Comparison of ENCODE assay signal across 8 cellular contexts in the genomic region with DNA sequence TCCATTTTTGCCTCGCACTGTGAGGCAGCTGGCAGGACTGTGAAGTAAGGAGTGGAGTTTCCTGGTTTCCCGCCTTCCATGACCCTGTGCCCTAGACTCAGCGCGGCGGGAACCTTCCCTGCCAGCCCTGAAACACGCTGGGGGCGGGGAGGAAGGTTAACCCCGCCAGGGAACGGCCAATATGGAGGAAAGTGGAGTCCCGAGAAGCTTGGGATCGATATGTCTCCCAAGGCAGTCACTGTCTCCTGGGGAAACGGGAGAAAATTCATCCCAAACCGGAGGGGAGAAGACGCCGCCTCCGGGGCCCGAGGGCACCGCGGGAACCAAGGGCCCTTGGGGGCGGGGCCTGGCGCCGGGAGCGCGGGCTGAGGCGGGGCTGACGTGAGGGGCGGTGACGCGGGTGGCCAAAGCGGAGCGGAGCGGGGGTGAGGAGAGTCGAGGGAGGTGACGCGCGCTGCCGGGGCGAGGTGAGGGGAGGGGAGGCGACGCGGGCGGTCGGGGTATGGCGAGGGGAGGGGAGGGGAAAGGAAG. TPM values are rescaled to one million over a fixed set of nuclear protein-coding genes. Genes with fewer than 3 reads are reported as not detected.
A peak's percentile ranks its signal among the peaks of the same experiment; 100 is the strongest.
DNase-seq lines count a peak whose midpoint lies in the region; ATAC-seq and TF ChIP-seq lines count a peak whose summit lies in the region.

A gene with protein sequence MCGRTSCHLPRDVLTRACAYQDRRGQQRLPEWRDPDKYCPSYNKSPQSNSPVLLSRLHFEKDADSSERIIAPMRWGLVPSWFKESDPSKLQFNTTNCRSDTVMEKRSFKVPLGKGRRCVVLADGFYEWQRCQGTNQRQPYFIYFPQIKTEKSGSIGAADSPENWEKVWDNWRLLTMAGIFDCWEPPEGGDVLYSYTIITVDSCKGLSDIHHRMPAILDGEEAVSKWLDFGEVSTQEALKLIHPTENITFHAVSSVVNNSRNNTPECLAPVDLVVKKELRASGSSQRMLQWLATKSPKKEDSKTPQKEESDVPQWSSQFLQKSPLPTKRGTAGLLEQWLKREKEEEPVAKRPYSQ (plus strand): TSS at position 432 of the 531 bp plus-strand sequence. CDS start 863 bp downstream, outside the sequence.

- TF ChIP-seq POLR2A in Peyer's patch (IDR thresholded peaks at IDR 0.05) = peak; percentile 63 to 84

- H3K36me3 ChIP-seq in Karpas-422 (ENCODE audit: insufficient read depth, low read length) (peaks cover 27% of the 10 kb centered on the region), Peyer's patch (peaks cover 0 to 41% (median 0%) of the 10 kb centered on the region in 3 donors), esophagus (ENCODE audit: control insufficient read depth in 2 of 2, insufficient read depth in 2 of 2, low read length in 1 of 2) (peaks cover 5 to 22% of the 10 kb centered on the region in 2 donors), mucosa of rectum (ENCODE audit: control insufficient read depth in 2 of 2, insufficient read depth in 2 of 2, low read length in 2 of 2) (peaks cover 39 to 43% of the 10 kb centered on the region in 2 donors)

- H3K9me3 ChIP-seq in Karpas-422 (ENCODE audit: low read length) = no peaks in the 10 kb centered on the region
- no peaks in the 10 kb centered on the region for H3K9me3 ChIP-seq in Peyer's patch
- H3K9me3 ChIP-seq in esophagus (ENCODE audit: control insufficient read depth in 2 of 2, insufficient read depth in 1 of 2, low read depth in 1 of 2, low read length in 1 of 2) = no peaks in the 10 kb centered on the region
- H3K9me3 ChIP-seq in mucosa of rectum (ENCODE audit: control insufficient read depth in 2 of 2, low read length in 2 of 2) = no peaks in the 10 kb centered on the region

- WGBS in esophagus, 2 donors = 0 to 1% methylated on average over 44 of the region's 44 CpGs

- peak in 3 of 6 experiments; percentile 17 to 31 (median 23) for TF ChIP-seq CTCF in Peyer's patch (IDR thresholded peaks at IDR 0.05)

- H3K27me3 ChIP-seq in Karpas-422 (ENCODE audit: low read length) (no peaks in the 10 kb centered on the region), Peyer's patch (no peaks in the 10 kb centered on the region), esophagus (ENCODE audit: control insufficient read depth in 1 of 2, insufficient read depth in 2 of 2, low read length in 2 of 2) (no peaks in the 10 kb centered on the region), mucosa of rectum (ENCODE audit: control insufficient read depth in 2 of 2, insufficient read depth in 2 of 2, low read length in 2 of 2) (no peaks in the 10 kb centered on the region)

- no peaks in the 10 kb centered on the region; the same call in 1 of the 2 replicates for H4K20me1 ChIP-seq in Karpas-422 (ENCODE audit: insufficient read depth, low read depth, low read length)

- peak within 1 kb of the TSS; percentile 100 for H3K27ac ChIP-seq in Karpas-422 (ENCODE audit: low read length)
- peak within 1 kb of the TSS; percentile 88 to 93 (median 92) for H3K27ac ChIP-seq in Peyer's patch
- H3K27ac ChIP-seq in esophagus (ENCODE audit: low read depth in 2 of 2, low read length in 1 of 2) = peak within 1 kb of the TSS; percentile 85 to 95
- H3K27ac ChIP-seq in mucosa of rectum (ENCODE audit: low read depth in 2 of 2, low read length in 2 of 2) = peak within 1 kb of the TSS; percentile 93 to 94

- H3K9me2 ChIP-seq in Karpas-422 (replicated peaks; ENCODE audit: insufficient read depth, low read length) = no peaks in the 10 kb centered on the region

- ATAC-seq in GM21717 (IDR thresholded peaks at IDR 0.05; ENCODE audit: unreplicated experiment) = peak; percentile 47

- peak within 1 kb of the TSS; percentile 98 for H3K4me3 ChIP-seq in Karpas-422 (ENCODE audit: low read length)
- peak within 1 kb of the TSS; percentile 76 to 95 (median 88) for H3K4me3 ChIP-seq in Peyer's patch
- H3K4me3 ChIP-seq in esophagus (ENCODE audit: low read depth in 1 of 2, low read length in 2 of 2) = peak within 1 kb of the TSS; percentile 86 to 87
- peak within 1 kb of the TSS; percentile 83 to 94 for H3K4me3 ChIP-seq in mucosa of rectum (ENCODE audit: low read length in 2 of 2)

- H3K79me2 ChIP-seq in Karpas-422 (ENCODE audit: low read length) = peaks cover 29% of the 10 kb centered on the region

- H3K4me1 ChIP-seq in Karpas-422 (ENCODE audit: low read length) = peaks cover 75% of the 10 kb centered on the region
- H3K4me1 ChIP-seq in Peyer's patch = peaks cover 0 to 20% (median 16%) of the 10 kb centered on the region in 4 donors
- peaks cover 0 to 8% of the 10 kb centered on the region in 2 donors for H3K4me1 ChIP-seq in esophagus (ENCODE audit: control insufficient read depth in 2 of 2, insufficient read depth in 2 of 2, low read length in 1 of 2)
- peaks cover 10 to 13% of the 10 kb centered on the region in 2 donors for H3K4me1 ChIP-seq in mucosa of rectum (ENCODE audit: control insufficient read depth in 2 of 2, insufficient read depth in 2 of 2, low read length in 2 of 2)

- peak within 1 kb of the TSS; percentile 68 for H3K4me2 ChIP-seq in Karpas-422 (ENCODE audit: low read depth, low read length, poor library complexity, severe bottlenecking)

- no peak within 1 kb of the TSS for H2AFZ ChIP-seq in Karpas-422 (ENCODE audit: low read length)

- peak; percentile 88 for DNase-seq in COLO829 (ENCODE audit: low spot score)
- DNase-seq in Karpas-422 = peak; percentile 97
- peak; percentile 93 to 97 (median 96) for DNase-seq in Peyer's patch
- peak; percentile 96 to 97 for DNase-seq in activated T-cell treated with anti-CD3 and anti-CD28 coated beads, Interleukin-2, amount 50 U/mL, for 48 hours
- DNase-seq in stimulated activated CD8-positive, alpha-beta memory T cell treated with anti-CD3 and anti-CD28 coated beads, Interleukin-4, amount 100 ng/mL, for 4 hours (ENCODE audit: low read depth in 2 of 2, low spot score in 1 of 2) = peak; percentile 78 to 89

- peak within 1 kb of the TSS; percentile 99 for H3K9ac ChIP-seq in Karpas-422 (ENCODE audit: low read length)
- H3K9ac ChIP-seq in mucosa of rectum (ENCODE audit: low read depth in 1 of 2, low read length in 2 of 2) = peak within 1 kb of the TSS; percentile 89 to 90

RNA-seq across cellular contexts. Expression of the gene that starts here (rescaled TPM):
- total RNA-seq in Karpas-422 (2014; rRNA removed; shearing (Covaris generic); ENCODE audit: low replicate concordance) = 169 and 275 TPM in 2 replicates
- total RNA-seq in Peyer's patch = 10 to 100 TPM; 22.2 to 29.7 (median 24.2) TPM
- polyA plus RNA-seq in esophagus = 10 to 100 TPM; 26.3 to 31.3 TPM

Comparison
In these comparisons a context has a peak if more than half of its experiments do, and no peak if none do; other contexts are left out.
1. Peak in every context shown above with its lines: DNase-seq, ATAC-seq, H3K4me3 ChIP-seq and H3K27ac ChIP-seq.